Comparison of ENCODE assay signal across 8 cellular contexts in the genomic region with DNA sequence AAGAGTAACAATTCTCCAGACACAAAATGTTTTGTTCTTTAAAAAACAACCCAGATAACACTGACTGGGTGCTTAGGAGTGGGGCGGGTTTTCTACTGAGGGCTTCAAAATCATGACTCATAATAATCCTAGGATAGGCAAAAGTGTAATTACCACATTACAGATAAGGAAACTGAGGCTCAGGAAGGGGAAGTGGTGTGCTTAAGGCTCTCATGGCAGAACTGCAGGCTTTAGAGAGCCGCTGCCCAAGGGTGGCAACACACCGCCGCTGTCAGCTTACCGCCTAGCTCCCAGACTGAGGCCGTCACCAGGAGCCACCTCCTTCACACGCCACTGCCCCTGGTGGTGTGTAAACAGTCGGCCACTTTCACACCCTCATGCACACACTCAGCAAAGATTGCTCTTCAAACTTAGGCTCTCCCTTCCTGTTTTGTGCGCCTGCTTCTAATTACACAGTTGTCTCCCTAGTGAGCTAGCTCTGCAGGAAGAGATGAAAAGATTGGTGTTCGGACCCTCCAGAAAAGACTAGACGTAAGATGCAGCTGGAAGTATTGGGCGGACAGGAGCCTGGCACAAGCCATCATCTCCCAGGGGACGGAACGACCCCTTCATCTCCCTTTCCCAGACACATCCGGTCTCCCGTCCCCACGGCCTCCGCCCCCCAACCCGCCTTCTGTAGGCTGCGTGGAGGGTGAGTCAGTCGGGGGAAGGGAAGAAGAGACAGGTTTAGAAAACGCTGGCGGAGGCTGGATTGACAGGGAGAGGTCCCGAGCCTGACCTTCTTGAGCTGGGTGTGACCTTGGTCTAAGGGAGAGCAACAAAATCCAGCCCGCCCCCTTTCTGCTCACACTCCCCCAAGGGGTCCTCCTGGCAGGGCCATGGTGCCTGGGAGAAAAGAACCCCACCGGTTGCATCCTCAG.
DNase-seq lines count a peak whose midpoint lies in the region; ATAC-seq, FAIRE-seq and TF ChIP-seq lines count a peak whose summit lies in the region.

No MANE protein-coding gene starts in this region.

- TF ChIP-seq CTCF in bronchial epithelial cell (IDR thresholded peaks at IDR 0.05; ENCODE audit: insufficient read depth, low read length, severe bottlenecking) (peak; percentile 66), nephron progenitor cell (IDR thresholded peaks at IDR 0.05) (no peak)
- TF ChIP-seq CTCF in CD4-positive, alpha-beta T cell (IDR thresholded peaks at IDR 0.05) = no peak

- no peaks in the 10 kb centered on the region for H3K36me3 Mint-ChIP-seq in nephron progenitor cell (ENCODE audit: low read depth)
- no peaks in the 10 kb centered on the region for H3K36me3 Mint-ChIP-seq in CD4-positive, alpha-beta T cell (ENCODE audit: low read depth)

- peak; percentile 79 for DNase-seq in COLO668 (lab: John Stamatoyannopoulos, UW; ENCODE audit: unreplicated experiment)
- no peak for DNase-seq in bronchial epithelial cell (ENCODE audit: low read depth)
- DNase-seq in nephron progenitor cell = peak; percentile 30
- no peak for DNase-seq in dedifferentiated amniotic fluid mesenchymal stem cell (ENCODE audit: extremely low spot score)
- DNase-seq in SW480 (ENCODE audit: low spot score) = no peak
- DNase-seq in CD4-positive, alpha-beta T cell = no peak

- POLR2A ChIA-PET in CD4-positive, alpha-beta T cell (lab: Charles Lee) = no interaction called here

- no peaks in the 10 kb centered on the region for H3K36me3 ChIP-seq in bronchial epithelial cell (ENCODE audit: control insufficient read depth, insufficient read depth, low read length)

- ATAC-seq in HG02885 (IDR thresholded peaks at IDR 0.05; ENCODE audit: poor library complexity, unreplicated experiment) (peak; percentile 64), GM21717 (IDR thresholded peaks at IDR 0.05; ENCODE audit: unreplicated experiment) (no peak)
- no peak for ATAC-seq in CD4-positive, alpha-beta T cell (ENCODE audit: poor library complexity)

- peaks cover 7% of the 10 kb centered on the region for H3K27me3 Mint-ChIP-seq in nephron progenitor cell (ENCODE audit: low read depth, poor library complexity)
- peaks cover 29% of the 10 kb centered on the region for H3K27me3 Mint-ChIP-seq in CD4-positive, alpha-beta T cell

- no peaks in the 10 kb centered on the region for H3K27me3 ChIP-seq in bronchial epithelial cell (ENCODE audit: control insufficient read depth, insufficient read depth, low read length)
- peaks cover 13% of the 10 kb centered on the region for H3K27me3 ChIP-seq in CD4-positive, alpha-beta T cell (ENCODE audit: control insufficient read depth, insufficient read depth, low read length)

- H3K9me3 Mint-ChIP-seq in nephron progenitor cell = peaks cover 8% of the 10 kb centered on the region
- H3K9me3 Mint-ChIP-seq in CD4-positive, alpha-beta T cell = no peaks in the 10 kb centered on the region

- no peak for FAIRE-seq in bronchial epithelial cell (lab: Jason Lieb, UNC)

- H3K9me3 ChIP-seq in CD4-positive, alpha-beta T cell (ENCODE audit: control insufficient read depth, low read length) = no peaks in the 10 kb centered on the region

- intact Hi-C loops in CD4-positive, alpha-beta T cell (cut with DNase I, micrococcal nuclease) = no loop called here

- H3K4me3 Mint-ChIP-seq in nephron progenitor cell = peak overlapping the region; percentile 59
- no peak overlapping the region for H3K4me3 Mint-ChIP-seq in CD4-positive, alpha-beta T cell

- CTCF ChIA-PET in CD4-positive, alpha-beta T cell (lab: Charles Lee) = no interaction called here

- peak overlapping the region; percentile 74 for H3K27ac Mint-ChIP-seq in nephron progenitor cell
- no peak overlapping the region for H3K27ac Mint-ChIP-seq in CD4-positive, alpha-beta T cell

- H3K4me3 ChIP-seq in bronchial epithelial cell (ENCODE audit: low read depth, low read length) = no peak overlapping the region

- H3K27ac ChIP-seq in CD4-positive, alpha-beta T cell (ENCODE audit: low read depth, low read length) = no peak overlapping the region

- H3K4me1 Mint-ChIP-seq in nephron progenitor cell = peaks cover 58% of the 10 kb centered on the region
- no peaks in the 10 kb centered on the region for H3K4me1 Mint-ChIP-seq in CD4-positive, alpha-beta T cell (ENCODE audit: low read depth)

Comparison
In these comparisons a context has a peak if more than half of its experiments do, and no peak if none do; other contexts are left out.
1. DNase-seq: peak in COLO668 (single experiment) and nephron progenitor cell (single experiment); none in bronchial epithelial cell (single experiment), dedifferentiated amniotic fluid mesenchymal stem cell (single experiment), SW480 (single experiment) and CD4-positive, alpha-beta T cell (0 of 10).